In genomic region chr10:895324-895723, GRCh38 we compare ENCODE assay signal across 16 cellular contexts. TPM values are rescaled to one million over a fixed set of nuclear protein-coding genes. Genes with fewer than 3 reads are reported as not detected.
DNase-seq lines count a peak whose midpoint lies in the region; ATAC-seq, FAIRE-seq and TF ChIP-seq lines count a peak whose summit lies in the region.
"Had no signal": no experiment of that assay in that cellular context is flagged by ENCODE, and none has a peak within 500 bp of the region (broad histone marks: within the 10 kb centered on the region; RNA-seq: fewer than 3 reads in every experiment).

No MANE protein-coding gene starts in this region.

- H2BK5ac ChIP-seq in trophoblast cell (ENCODE audit: low read depth, low read length, poor library complexity): no peak overlapping the region

- no peak overlapping the region for H3K4me2 ChIP-seq in trophoblast cell (ENCODE audit: low read length)
- H3K4me2 ChIP-seq: BLaER1 treated with 17β-estradiol and CSF1 and Interleukin-3, amounts not matched to agents 10 nM and 100 nM had no signal

- H3K18ac ChIP-seq in trophoblast cell (ENCODE audit: low read length): no peak overlapping the region

- no peak overlapping the region for H3K4me3 ChIP-seq in Caco-2 (ENCODE audit: low read depth, low read length)
- H3K4me3 ChIP-seq in bronchial epithelial cell (ENCODE audit: low read depth, low read length): no peak overlapping the region
- no peak overlapping the region for H3K4me3 ChIP-seq in trophoblast cell (ENCODE audit: low read depth, low read length)
- H3K4me3 ChIP-seq in breast epithelium: no peak overlapping the region
- H3K4me3 ChIP-seq: BLaER1 treated with 17β-estradiol and CSF1 and Interleukin-3, amounts not matched to agents 10 nM and 100 nM had no signal

- peaks cover 29% of the 10 kb centered on the region for H3K36me3 Mint-ChIP-seq in Caco-2 (ENCODE audit: insufficient read depth, unreplicated experiment)

- H3K36me3 ChIP-seq in Caco-2 (ENCODE audit: control insufficient read depth, insufficient read depth, low read length) (no peaks in the 10 kb centered on the region), bronchial epithelial cell (ENCODE audit: control insufficient read depth, insufficient read depth, low read length) (peaks cover 2% of the 10 kb centered on the region), trophoblast cell (ENCODE audit: control insufficient read depth in 1 of 2, insufficient read depth in 2 of 2, low read length in 2 of 2) (no peaks in the 10 kb centered on the region), breast epithelium (no peaks in the 10 kb centered on the region)

- DNase-seq in Caco-2 (peak in 1 of 2 experiments; percentile 67), bronchial epithelial cell (ENCODE audit: low read depth) (peak; percentile 11), trophoblast cell (peak; percentile 23 to 53), breast epithelium (ENCODE audit: low spot score in 2 of 2) (no peak), UCSD-AML1 (lab: John Stamatoyannopoulos, UW; ENCODE audit: unreplicated experiment) (no peak)
- DNase-seq: ACHN; Calu3; CD4-positive, CD25-positive, alpha-beta regulatory T cell; DND-41; IMR-90 had no signal

- no peak for TF ChIP-seq CTCF in Caco-2 (IDR thresholded peaks at IDR 0.05; ENCODE audit: insufficient read depth in 1 of 2, low read depth in 1 of 2, low read length in 1 of 2, severe bottlenecking in 1 of 2, unreplicated experiment in 1 of 2)
- TF ChIP-seq CTCF in bronchial epithelial cell (IDR thresholded peaks at IDR 0.05; ENCODE audit: insufficient read depth, low read length, severe bottlenecking): no peak
- no peak for TF ChIP-seq CTCF in breast epithelium (IDR thresholded peaks at IDR 0.05)

- no peak overlapping the region for H4K12ac ChIP-seq in trophoblast cell (ENCODE audit: low read depth, low read length)

- no TSS peak for BruUV-seq in Caco-2 (replicated peaks; lab: Mats Ljungman, UMichigan)

- H4K91ac ChIP-seq in trophoblast cell (ENCODE audit: low read depth, low read length): no peak overlapping the region

- H3K27ac ChIP-seq in trophoblast cell (ENCODE audit: low read depth, low read length) (no peak overlapping the region), breast epithelium (no peak overlapping the region)
- H3K27ac ChIP-seq: BLaER1 treated with 17β-estradiol and CSF1 and Interleukin-3, amounts not matched to agents 10 nM and 100 nM had no signal

- intact Hi-C loops in Caco-2 (cut with micrococcal nuclease; ENCODE audit: unreplicated experiment) (no loop called here), breast epithelium (cut with DNase I; ENCODE audit: low total_unique reads) (no loop called here)

- no peak overlapping the region for H3K23ac ChIP-seq in trophoblast cell (ENCODE audit: low read length)

- H3K9me3 Mint-ChIP-seq in Caco-2 (ENCODE audit: unreplicated experiment): no peaks in the 10 kb centered on the region
- H3K9me3 Mint-ChIP-seq: CD4-positive, CD25-positive, alpha-beta regulatory T cell had no signal

- H3K4me1 ChIP-seq in Caco-2: peaks cover 6% of the 10 kb centered on the region; the same call in 1 of the 2 replicates
- H3K4me1 ChIP-seq in trophoblast cell (ENCODE audit: control insufficient read depth in 1 of 2, insufficient read depth in 2 of 2, low read length in 2 of 2): peaks cover 0 to 2% of the 10 kb centered on the region in 2 experiments
- no peaks in the 10 kb centered on the region for H3K4me1 ChIP-seq in breast epithelium

- FAIRE-seq in G401.6 (lab: Jason Lieb, UNC): peak; percentile 73
- no peak for FAIRE-seq in bronchial epithelial cell (lab: Jason Lieb, UNC)
- FAIRE-seq: GM18507, H54 had no signal

- H2AFZ ChIP-seq in trophoblast cell (ENCODE audit: insufficient read depth, low read length, poor library complexity): no peak overlapping the region

- no CpG with 5 or more reads among the region's 4 CpGs for WGBS in trophoblast cell (ENCODE audit: extremely low coverage, insufficient coverage, insufficient read length)

- no peak overlapping the region for H3K9ac ChIP-seq in trophoblast cell (ENCODE audit: low read length)
- H3K9ac ChIP-seq: BLaER1 treated with 17β-estradiol and CSF1 and Interleukin-3, amounts not matched to agents 10 nM and 100 nM had no signal

- peak overlapping the region; percentile 75 for H3K4ac ChIP-seq in trophoblast cell (ENCODE audit: low read depth, low read length)

- H3K79me2 ChIP-seq in trophoblast cell (ENCODE audit: control insufficient read depth, insufficient read depth, low read length, poor library complexity): peaks cover 4% of the 10 kb centered on the region

- H3K4me3 Mint-ChIP-seq in Caco-2 (ENCODE audit: unreplicated experiment): no peak overlapping the region
- H3K4me3 Mint-ChIP-seq: CD4-positive, CD25-positive, alpha-beta regulatory T cell had no signal

- H3K27me3 ChIP-seq in Caco-2 (replicated peaks; ENCODE audit: control insufficient read depth, insufficient read depth, low read length): no peaks in the 10 kb centered on the region
- no peaks in the 10 kb centered on the region for H3K27me3 ChIP-seq in bronchial epithelial cell (ENCODE audit: control insufficient read depth, insufficient read depth, low read length)
- no peaks in the 10 kb centered on the region for H3K27me3 ChIP-seq in trophoblast cell (ENCODE audit: insufficient read depth, low read length)
- H3K27me3 ChIP-seq in breast epithelium: no peaks in the 10 kb centered on the region
- H3K27me3 ChIP-seq: BLaER1 treated with 17β-estradiol and CSF1 and Interleukin-3, amounts not matched to agents 10 nM and 100 nM had no signal

- no peak for TF ChIP-seq POLR2A in breast epithelium (IDR thresholded peaks at IDR 0.05)

- no peak for ATAC-seq in GM18498 (IDR thresholded peaks at IDR 0.05; ENCODE audit: unreplicated experiment)
- ATAC-seq: HCT116 had no signal

- no peak overlapping the region for H3K14ac ChIP-seq in trophoblast cell (ENCODE audit: low read length)

- H3K4me1 Mint-ChIP-seq in Caco-2 (ENCODE audit: low read depth, unreplicated experiment): peaks cover 28% of the 10 kb centered on the region

- H3K9me3 ChIP-seq in Caco-2 (no peaks in the 10 kb centered on the region), trophoblast cell (ENCODE audit: insufficient read depth, low read depth, low read length) (no peaks in the 10 kb centered on the region), breast epithelium (no peaks in the 10 kb centered on the region)
- H3K9me3 ChIP-seq: BLaER1 treated with 17β-estradiol and CSF1 and Interleukin-3, amounts not matched to agents 10 nM and 100 nM had no signal

- H4K8ac ChIP-seq in trophoblast cell (ENCODE audit: low read depth, low read length): no peak overlapping the region

- no peaks in the 10 kb centered on the region for H3K27me3 Mint-ChIP-seq in Caco-2 (ENCODE audit: insufficient read depth, unreplicated experiment)

- H2AK5ac ChIP-seq in trophoblast cell (ENCODE audit: low read length): no peak overlapping the region

- peak overlapping the region; percentile 21 for H3K27ac Mint-ChIP-seq in Caco-2 (ENCODE audit: unreplicated experiment)

- CTCF ChIA-PET in Caco-2 (lab: Charles Lee): no interaction called here

- H2BK12ac ChIP-seq in trophoblast cell (ENCODE audit: low read length): no peak overlapping the region

- no peaks in the 10 kb centered on the region for H3K79me1 ChIP-seq in trophoblast cell (ENCODE audit: low read length)

- no peak overlapping the region for H2BK120ac ChIP-seq in trophoblast cell (ENCODE audit: insufficient read depth, low read length, poor library complexity)

- POLR2A ChIA-PET in Caco-2 (lab: Charles Lee): interaction anchor here (0.7 kb wide), 1 partner anchor 22 kb away, joined by 4 read pairs; no protein-coding TSS in a partner anchor

RNA-seq across cellular contexts. Expression of gene LARP4B, which starts 36.2 kb away (rescaled TPM):
- total RNA-seq in Caco-2 (2022) (230 and 235 TPM in 2 replicates), bronchial epithelial cell (31.1 and 41.5 TPM in 2 replicates), breast epithelium (10 to 100 TPM; 47.5 to 70.8 (median 68.5) TPM)
- polyA plus RNA-seq in trophoblast cell (2013): 36.4 and 38.8 TPM in 2 replicates

Comparison
In these comparisons a context has a peak if more than half of its experiments do, and no peak if none do; other contexts are left out.
1. DNase-seq: peak in bronchial epithelial cell (single experiment) and trophoblast cell (2 of 2); none in breast epithelium (0 of 2) and UCSD-AML1 (single experiment).